ENCODE assay signal across 1 cellular context in genomic region chr21:45874716-45875415, GRCh38.
TF ChIP-seq lines count a peak whose summit lies in the region.

No MANE protein-coding gene starts in this region.

TF ChIP-seq in HepG2, 621 proteins besides CTCF, POLR2A, EP300 and RAD21 (continued from another document and continues in another):
- TF ChIP-seq ZBTB33 (CRISPR knock-in tag; IDR thresholded peaks at IDR 0.05) (peak; percentile 67; the same call in 1 of the 2 replicates), SUZ12 (IDR thresholded peaks at IDR 0.05; ENCODE audit: low read depth, low read length) (no peak), JUND (CRISPR knock-in tag; IDR thresholded peaks at IDR 0.05) (0 out of 2 replicates have a peak, but pooled peaks have one; percentile 44), ZBTB40 (IDR thresholded peaks at IDR 0.05) (no peak), ZBTB40 (CRISPR knock-in tag; IDR thresholded peaks at IDR 0.05) (no peak), ZBED4 (CRISPR knock-in tag; IDR thresholded peaks at IDR 0.05; ENCODE audit: borderline replicate concordance) (no peak), ZNF558 (CRISPR knock-in tag; IDR thresholded peaks at IDR 0.05; ENCODE audit: borderline replicate concordance) (no peak), BATF2 (CRISPR knock-in tag; IDR thresholded peaks at IDR 0.05) (no peak), GATAD2A (CRISPR knock-in tag; IDR thresholded peaks at IDR 0.05) (no peak), E2F5 (CRISPR knock-in tag; conservative IDR thresholded peaks at IDR 0.05) (no peak), ZNF878 (CRISPR knock-in tag; IDR thresholded peaks at IDR 0.05) (no peak), ATF4 (CRISPR knock-in tag; IDR thresholded peaks at IDR 0.05) (0 out of 4 replicates have a peak, but pooled peaks of 1 of the 2 experiments have one; percentile 20), DMTF1 (CRISPR knock-in tag; IDR thresholded peaks at IDR 0.05) (no peak), SPEN (CRISPR knock-in tag; IDR thresholded peaks at IDR 0.05; ENCODE audit: low read depth) (no peak), DRAP1 (CRISPR knock-in tag; IDR thresholded peaks at IDR 0.05) (no peak), KDM2A (CRISPR knock-in tag; IDR thresholded peaks at IDR 0.05; ENCODE audit: borderline replicate concordance, low read depth) (peak; percentile 22; the same call in 1 of the 2 replicates), SKI (IDR thresholded peaks at IDR 0.05; ENCODE audit: partially characterized antibody) (peak; percentile 35), BHLHE40 (IDR thresholded peaks at IDR 0.05; ENCODE audit: low read length) (peak; percentile 48; the same call in 1 of the 2 replicates), RBFOX2 (IDR thresholded peaks at IDR 0.05; ENCODE audit: low read depth, low read length) (no peak), ZNF749 (CRISPR knock-in tag; IDR thresholded peaks at IDR 0.05; ENCODE audit: borderline replicate concordance) (no peak), GABPB1 (CRISPR knock-in tag; IDR thresholded peaks at IDR 0.05) (peak; percentile 64; the same call in 1 of the 2 replicates), HOXA5 (CRISPR knock-in tag; IDR thresholded peaks at IDR 0.05) (no peak), GLMP (CRISPR knock-in tag; IDR thresholded peaks at IDR 0.05; ENCODE audit: borderline replicate concordance) (no peak), MXI1 (IDR thresholded peaks at IDR 0.05; ENCODE audit: borderline replicate concordance, low read depth, low read length) (no peak), HNF1A (IDR thresholded peaks at IDR 0.05; ENCODE audit: low read depth) (no peak), HNF1A (CRISPR knock-in tag; IDR thresholded peaks at IDR 0.05; ENCODE audit: borderline replicate concordance) (no peak)
